In the genomic region with DNA sequence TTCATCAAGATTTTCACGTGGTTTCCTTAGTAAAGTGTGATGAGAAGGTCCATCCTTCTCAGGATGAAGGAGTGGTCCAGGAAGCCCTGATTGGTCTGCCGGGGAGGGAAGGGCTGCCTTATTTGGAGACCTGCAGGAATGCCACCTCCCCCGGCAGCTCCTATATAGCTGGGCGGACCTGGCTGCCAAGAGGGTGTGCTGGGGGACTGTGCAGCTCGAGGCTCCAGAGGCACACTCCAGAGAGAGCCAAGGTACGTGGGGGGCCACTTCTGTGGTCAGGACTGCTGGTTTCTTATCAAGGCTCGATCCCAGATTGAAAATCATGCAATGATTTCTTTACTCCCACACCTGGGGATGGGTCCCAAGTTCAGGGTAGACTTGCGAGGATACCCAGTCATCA, we compare ENCODE assay signal across 15 cellular contexts. TPM values are rescaled to one million over a fixed set of nuclear protein-coding genes. Genes with fewer than 3 reads are reported as not detected.
DNase-seq lines count a peak whose midpoint lies in the region; ATAC-seq and TF ChIP-seq lines count a peak whose summit lies in the region.
"Had no signal": no experiment of that assay in that cellular context is flagged by ENCODE, and none has a peak within 500 bp of the region (broad histone marks: within the 10 kb centered on the region; RNA-seq: fewer than 3 reads in every experiment).

A gene with protein sequence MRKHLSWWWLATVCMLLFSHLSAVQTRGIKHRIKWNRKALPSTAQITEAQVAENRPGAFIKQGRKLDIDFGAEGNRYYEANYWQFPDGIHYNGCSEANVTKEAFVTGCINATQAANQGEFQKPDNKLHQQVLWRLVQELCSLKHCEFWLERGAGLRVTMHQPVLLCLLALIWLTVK (plus strand): TSS at position 191 of the 400 bp plus-strand sequence. CDS start 2,643 bp downstream, outside the sequence.

- no peak within 1 kb of the TSS for H3K4me3 Mint-ChIP-seq in immature natural killer cell
- H3K4me3 Mint-ChIP-seq: stimulated activated naive CD8-positive, alpha-beta T cell treated with anti-CD3 and anti-CD28 coated beads, Interleukin-15, Interleukin-2, amounts not matched to agents 100 ng/mL and 50 ng/mL, for 24 hours had no signal

- H3K27ac ChIP-seq in PC-9 = no peak within 1 kb of the TSS
- no peak within 1 kb of the TSS for H3K27ac ChIP-seq in skeletal muscle tissue (ENCODE audit: low read depth, low read length)
- H3K27ac ChIP-seq: brain microvascular endothelial cell had no signal

- H3K36me3 Mint-ChIP-seq in immature natural killer cell = no peaks in the 10 kb centered on the region
- H3K36me3 Mint-ChIP-seq: CD8-positive, alpha-beta memory T cell had no signal

- peak within 1 kb of the TSS; percentile 56 for H3K4me2 ChIP-seq in PC-9

- H3K9me2 ChIP-seq in PC-9 (ENCODE audit: insufficient read depth) = no peaks in the 10 kb centered on the region

- H3K27me3 Mint-ChIP-seq in immature natural killer cell (ENCODE audit: low read depth in 3 of 3) = peaks cover 0 to 5% (median 0%) of the 10 kb centered on the region in 3 donors
- H3K27me3 Mint-ChIP-seq: stimulated activated naive CD8-positive, alpha-beta T cell treated with anti-CD3 and anti-CD28 coated beads, Interleukin-15, Interleukin-2, amounts not matched to agents 100 ng/mL and 50 ng/mL, for 24 hours had no signal

- H4K20me1 ChIP-seq in PC-9 (ENCODE audit: insufficient read depth) = no peaks in the 10 kb centered on the region

- intact Hi-C loops in PC-9 (cut with micrococcal nuclease; ENCODE audit: unreplicated experiment) = loop anchor here (2.0 kb wide), 1 partner anchor 613 kb away; no protein-coding TSS in a partner anchor

- peaks cover 12% of the 10 kb centered on the region for H3K4me1 ChIP-seq in ES-I3 (ENCODE audit: insufficient read depth, low read length)
- H3K4me1 ChIP-seq in PC-9 (replicated peaks; ENCODE audit: insufficient read depth) = peaks cover 11% of the 10 kb centered on the region
- peaks cover 7 to 8% (median 8%) of the 10 kb centered on the region in 3 donors for H3K4me1 ChIP-seq in skeletal muscle tissue (ENCODE audit: control insufficient read depth in 3 of 3, insufficient read depth in 3 of 3, low read length in 3 of 3)

- no peak for TF ChIP-seq CTCF in PC-9 (conservative IDR thresholded peaks at IDR 0.05)

- BruUV-seq in PC-9 (replicated peaks; lab: Mats Ljungman, UMichigan) = no TSS peak

- no peaks in the 10 kb centered on the region for H3K9me3 ChIP-seq in ES-I3 (ENCODE audit: control insufficient read depth, insufficient read depth, low read length)
- H3K9me3 ChIP-seq in PC-9 (ENCODE audit: insufficient read depth, low read depth) = no peaks in the 10 kb centered on the region
- H3K9me3 ChIP-seq in skeletal muscle tissue (ENCODE audit: control insufficient read depth in 3 of 3, low read length in 3 of 3) = no peaks in the 10 kb centered on the region
- H3K9me3 ChIP-seq in MG63 = no peaks in the 10 kb centered on the region
- H3K9me3 ChIP-seq: left ventricle myocardium inferior had no signal

- H3K9me3 Mint-ChIP-seq in immature natural killer cell = no peaks in the 10 kb centered on the region
- H3K9me3 Mint-ChIP-seq: CD8-positive, alpha-beta memory T cell; stimulated activated naive CD8-positive, alpha-beta T cell treated with anti-CD3 and anti-CD28 coated beads, Interleukin-15, Interleukin-2, amounts not matched to agents 100 ng/mL and 50 ng/mL, for 24 hours had no signal

- DNase-seq in PC-9 (no peak), iPS-NIHi11 (ENCODE audit: low spot score) (peak; percentile 50), MG63 (no peak), immature natural killer cell (no peak), hepatic stellate cell (ENCODE audit: low spot score) (no peak)
- DNase-seq: activated CD4-positive, alpha-beta T cell treated with anti-CD3 and anti-CD28 coated beads for 4 hours; brain microvascular endothelial cell; CD8-positive, alpha-beta memory T cell; Kasumi-1; left ventricle myocardium inferior; stimulated activated CD4-positive, alpha-beta T cell treated with anti-CD3 and anti-CD28 coated beads, Interleukin-4, amount 100 ng/mL, for 4 hours had no signal

- no peak within 1 kb of the TSS for H2AFZ ChIP-seq in PC-9

- ATAC-seq in HG02759 (IDR thresholded peaks at IDR 0.05; ENCODE audit: unreplicated experiment) = no peak

- CTCF ChIA-PET in PC-9 (lab: Charles Lee) = interaction anchor here (0.6 to 0.8 kb wide), 4 partner anchors 9 to 385 kb away, joined by 3 to 9 read pairs (median 4); no protein-coding TSS in a partner anchor

- H3K27ac Mint-ChIP-seq in immature natural killer cell = peak within 1 kb of the TSS in 1 of 6 donors; percentile 19

- POLR2A ChIA-PET in PC-9 (lab: Charles Lee; ENCODE audit: unreplicated experiment) = no interaction called here

- H3K4me1 Mint-ChIP-seq in immature natural killer cell = peaks cover 11 to 15% of the 10 kb centered on the region in 2 donors

- H3K79me2 ChIP-seq in PC-9 (ENCODE audit: low read depth) = no peaks in the 10 kb centered on the region

- no peaks in the 10 kb centered on the region for H3K36me3 ChIP-seq in ES-I3 (ENCODE audit: insufficient read depth, low read length)
- H3K36me3 ChIP-seq in PC-9 (ENCODE audit: low read depth) = no peaks in the 10 kb centered on the region
- H3K36me3 ChIP-seq in skeletal muscle tissue (ENCODE audit: control insufficient read depth in 3 of 3, insufficient read depth in 3 of 3, low read length in 3 of 3) = no peaks in the 10 kb centered on the region
- H3K36me3 ChIP-seq in MG63 = no peaks in the 10 kb centered on the region
- H3K36me3 ChIP-seq: brain microvascular endothelial cell, left ventricle myocardium inferior had no signal

- H3K9ac ChIP-seq in ES-I3 (ENCODE audit: low read depth, low read length) (peak within 1 kb of the TSS; percentile 18; the same call in 1 of the 2 replicates), skeletal muscle tissue (ENCODE audit: low read depth in 1 of 3, low read length in 3 of 3) (peak within 1 kb of the TSS in 1 of 3 donors; percentile 70)

- no peaks in the 10 kb centered on the region for H3F3A ChIP-seq in PC-9 (ENCODE audit: insufficient read depth, low read depth)

- H3K27me3 ChIP-seq in PC-9 (ENCODE audit: insufficient read depth, low read depth) (no peaks in the 10 kb centered on the region), skeletal muscle tissue (ENCODE audit: control insufficient read depth in 3 of 3, insufficient read depth in 3 of 3, low read length in 3 of 3) (peaks cover 0 to 1% (median 0%) of the 10 kb centered on the region in 3 donors), MG63 (no peaks in the 10 kb centered on the region)
- H3K27me3 ChIP-seq: brain microvascular endothelial cell had no signal

- no peak within 1 kb of the TSS; the same call in 1 of the 2 replicates for H3K4me3 ChIP-seq in PC-9
- peak within 1 kb of the TSS; percentile 42 to 51 (median 45) for H3K4me3 ChIP-seq in skeletal muscle tissue (ENCODE audit: low read length in 3 of 3)
- no peak within 1 kb of the TSS for H3K4me3 ChIP-seq in MG63
- H3K4me3 ChIP-seq: left ventricle myocardium inferior had no signal

RNA-seq across cellular contexts. Expression of the gene that starts here (rescaled TPM):
- total RNA-seq in PC-9 (2021) = not detected in 2 replicates
- total RNA-seq in skeletal muscle tissue = 25.6 TPM
- not detected in 2 replicates for total RNA-seq in MG63 (2014; rRNA removed; shearing (Covaris generic); ENCODE audit: low replicate concordance)
- not detected for polyA plus RNA-seq in immature natural killer cell
- total RNA-seq: CD8-positive, alpha-beta memory T cell; left ventricle myocardium inferior had no signal

Comparison
In these comparisons a context has a peak if more than half of its experiments do, and no peak if none do; other contexts are left out.
1. RNA of the gene that starts here (total RNA-seq): 25.6 TPM in skeletal muscle tissue (single experiment); not detected in PC-9 and not detected in MG63; every median in the first group is over 10 times any median in the second.
2. H3K4me3 ChIP-seq: peak in skeletal muscle tissue (3 of 3); none in PC-9 (single experiment) and MG63 (single experiment).